Comparison of ENCODE assay signal across 9 cellular contexts in genomic region chr13:108270442-108270841, GRCh38. TPM values are rescaled to one million over a fixed set of nuclear protein-coding genes. Genes with fewer than 3 reads are reported as not detected.
DNase-seq lines count a peak whose midpoint lies in the region; ATAC-seq and TF ChIP-seq lines count a peak whose summit lies in the region.
"Had no signal": no experiment of that assay in that cellular context is flagged by ENCODE, and none has a peak within 500 bp of the region (broad histone marks: within the 10 kb centered on the region; RNA-seq: fewer than 3 reads in every experiment).

No MANE protein-coding gene starts in this region.

- H3K27ac ChIP-seq in sigmoid colon (peak overlapping the region; percentile 33 to 63 (median 53)), endodermal cell (ENCODE audit: low read depth, low read length) (no peak overlapping the region)

- 25 to 40% methylated on average over 3 of the region's 3 CpGs for whole genome bisulfite sequencing in sigmoid colon, 2 donors
- WGBS in endodermal cell (ENCODE audit: insufficient coverage in 1 of 2, insufficient read length in 1 of 2), 2 experiments: 90% methylated on average over 3 of the region's 3 CpGs; no CpG with 5 or more reads in 1 of the 2 experiments

- peaks cover 0 to 8% (median 0%) of the 10 kb centered on the region in 4 donors for H3K4me1 ChIP-seq in sigmoid colon
- H3K4me1 ChIP-seq in endodermal cell (ENCODE audit: control insufficient read depth, insufficient read depth, low read length): no peaks in the 10 kb centered on the region

- H3K27ac Mint-ChIP-seq in IgD-negative memory B cell (peak overlapping the region; percentile 3 to 91 (median 87)), endodermal cell (no peak overlapping the region)
- peak overlapping the region; percentile 91 for H3K27ac Mint-ChIP-seq in dendritic cell treated with granulocyte-macrophage colony-stimulating factor and Interleukin-4, amounts not matched to agents 40 ng/mL and 50 ng/mL, for 4 days

- intact Hi-C loops in dendritic cell treated with granulocyte-macrophage colony-stimulating factor and Interleukin-4, amounts not matched to agents 40 ng/mL and 50 ng/mL, for 4 days (cut with micrococcal nuclease): no loop called here
- intact Hi-C loops in sigmoid colon (cut with DNase I): no loop called here

- H3K9me3 ChIP-seq in sigmoid colon (no peaks in the 10 kb centered on the region), endodermal cell (ENCODE audit: control insufficient read depth, low read length) (no peaks in the 10 kb centered on the region)

- no peak overlapping the region for H3K9ac ChIP-seq in endodermal cell (ENCODE audit: extremely low read depth, low read length, poor library complexity, severe bottlenecking)

- H3K27me3 ChIP-seq in sigmoid colon: no peaks in the 10 kb centered on the region
- H3K27me3 ChIP-seq in endodermal cell (ENCODE audit: control insufficient read depth, insufficient read depth, low read length, poor library complexity, severe bottlenecking): no peaks in the 10 kb centered on the region

- ATAC-seq in GM19463 (IDR thresholded peaks at IDR 0.05; ENCODE audit: unreplicated experiment): peak; percentile 3

- no peak for TF ChIP-seq EP300 in sigmoid colon (IDR thresholded peaks at IDR 0.05)

- H3K36me3 ChIP-seq in sigmoid colon (peaks cover 0 to 5% (median 0%) of the 10 kb centered on the region in 4 donors), endodermal cell (ENCODE audit: control insufficient read depth, insufficient read depth, low read length) (no peaks in the 10 kb centered on the region)

- H3K9me3 Mint-ChIP-seq in IgD-negative memory B cell (no peaks in the 10 kb centered on the region), endodermal cell (no peaks in the 10 kb centered on the region)
- H3K9me3 Mint-ChIP-seq in dendritic cell treated with granulocyte-macrophage colony-stimulating factor and Interleukin-4, amounts not matched to agents 40 ng/mL and 50 ng/mL, for 4 days: no peaks in the 10 kb centered on the region
- H3K9me3 Mint-ChIP-seq: brain had no signal

- H3K27me3 Mint-ChIP-seq in IgD-negative memory B cell: no peaks in the 10 kb centered on the region
- no peaks in the 10 kb centered on the region for H3K27me3 Mint-ChIP-seq in dendritic cell treated with granulocyte-macrophage colony-stimulating factor and Interleukin-4, amounts not matched to agents 40 ng/mL and 50 ng/mL, for 4 days
- no peaks in the 10 kb centered on the region for H3K27me3 Mint-ChIP-seq in endodermal cell (ENCODE audit: insufficient read depth)
- H3K27me3 Mint-ChIP-seq: brain had no signal

- no peak for TF ChIP-seq CTCF in AG09309 (IDR thresholded peaks at IDR 0.05; ENCODE audit: control insufficient read depth, insufficient read depth, low read depth, low read length, missing control alignments)
- no peak for TF ChIP-seq CTCF in sigmoid colon (IDR thresholded peaks at IDR 0.05)
- TF ChIP-seq CTCF in endodermal cell (conservative IDR thresholded peaks at IDR 0.05): no peak

- H3K4me3 Mint-ChIP-seq in IgD-negative memory B cell: peak overlapping the region; percentile 68 to 95 (median 90)
- H3K4me3 Mint-ChIP-seq in dendritic cell treated with granulocyte-macrophage colony-stimulating factor and Interleukin-4, amounts not matched to agents 40 ng/mL and 50 ng/mL, for 4 days: peak overlapping the region; percentile 86
- H3K4me3 Mint-ChIP-seq in endodermal cell: no peak overlapping the region

- H3K4me1 Mint-ChIP-seq in IgD-negative memory B cell: peaks cover 28 to 36% (median 29%) of the 10 kb centered on the region in 3 donors
- peaks cover 36% of the 10 kb centered on the region for H3K4me1 Mint-ChIP-seq in dendritic cell treated with granulocyte-macrophage colony-stimulating factor and Interleukin-4, amounts not matched to agents 40 ng/mL and 50 ng/mL, for 4 days (ENCODE audit: low read depth)
- H3K4me1 Mint-ChIP-seq in endodermal cell: peaks cover 2% of the 10 kb centered on the region

- H3K4me3 ChIP-seq in AG09309 (ENCODE audit: control insufficient read depth, low read depth, low read length): peak overlapping the region; percentile 39; the same call in 1 of the 2 replicates
- peak overlapping the region; percentile 1 to 46 (median 38) for H3K4me3 ChIP-seq in sigmoid colon
- H3K4me3 ChIP-seq in endodermal cell (ENCODE audit: low read length): no peak overlapping the region

- no peak for DNase-seq in AG09309 (ENCODE audit: low read depth)
- no peak for DNase-seq in sigmoid colon
- DNase-seq in AG20443 (ENCODE audit: low spot score): no peak
- no peak for DNase-seq in endodermal cell
- no peak for DNase-seq in HK-2 (ENCODE audit: unreplicated experiment)

- H3K36me3 Mint-ChIP-seq in IgD-negative memory B cell (no peaks in the 10 kb centered on the region), endodermal cell (ENCODE audit: low read depth) (peaks cover 2% of the 10 kb centered on the region)
- peaks cover 12% of the 10 kb centered on the region for H3K36me3 Mint-ChIP-seq in dendritic cell treated with granulocyte-macrophage colony-stimulating factor and Interleukin-4, amounts not matched to agents 40 ng/mL and 50 ng/mL, for 4 days (ENCODE audit: low read depth)

- no peak for TF ChIP-seq POLR2A in sigmoid colon (IDR thresholded peaks at IDR 0.05)

RNA-seq across cellular contexts. Expression of gene TNFSF13B, which starts 0.9 kb away (rescaled TPM):
- polyA plus RNA-seq in IgD-negative memory B cell (7.2 TPM), sigmoid colon (10 to 100 TPM in 1 of 3 donors, 1 to 10 TPM in 2; 1.8 to 11.5 (median 3.7) TPM)
- total RNA-seq in sigmoid colon (1 to 10 TPM; 1.1 to 4.5 (median 2.9) TPM), endodermal cell (1 to 10 TPM in 1 of 2 donors, under 1 TPM in 1; 0.35 to 1.5 TPM)
- 0.50 TPM for polyA plus RNA-seq in endodermal cell (2013, experiment 1 of 2)
- polyA plus RNA-seq in endodermal cell (2013, experiment 2 of 2): 0.41 TPM

RNA-seq across cellular contexts. Expression of gene ABHD13, which starts 52.2 kb away (rescaled TPM):
- polyA plus RNA-seq in IgD-negative memory B cell (10.0 TPM), sigmoid colon (1 to 10 TPM; 4.2 to 6.1 (median 4.9) TPM)
- total RNA-seq in sigmoid colon (10 to 100 TPM; 13.0 to 15.7 (median 14.2) TPM), endodermal cell (10 to 100 TPM in 1 of 2 donors, 1 to 10 TPM in 1; 8.0 to 10.2 TPM)
- polyA plus RNA-seq in endodermal cell (2013, experiment 1 of 2): 11.2 TPM
- polyA plus RNA-seq in endodermal cell (2013, experiment 2 of 2): 10.8 TPM

RNA-seq across cellular contexts. Expression of gene LIG4, which starts 55.1 kb away (rescaled TPM):
- polyA plus RNA-seq in IgD-negative memory B cell: 9.1 TPM
- 10 to 100 TPM in 2 of 4 donors, 1 to 10 TPM in 2; 8.3 to 11.5 (median 10.0) TPM for total RNA-seq in sigmoid colon
- polyA plus RNA-seq in sigmoid colon: 1 to 10 TPM; 5.4 to 7.4 (median 6.4) TPM
- total RNA-seq in endodermal cell: 10 to 100 TPM in 1 of 2 donors, 1 to 10 TPM in 1; 7.5 to 10.8 TPM
- polyA plus RNA-seq in endodermal cell (2013, experiment 1 of 2): 10.3 TPM
- polyA plus RNA-seq in endodermal cell (2013, experiment 2 of 2): 10.4 TPM
